1 cellular context compared by ENCODE assay signal in genomic region chr4:119955256-119955655, GRCh38.
TF ChIP-seq lines count a peak whose summit lies in the region.

No MANE protein-coding gene starts in this region.

TF ChIP-seq in K562, 482 proteins besides CTCF, POLR2A, EP300 and RAD21 (continued from another document):
- TF ChIP-seq RREB1 (CRISPR knock-in tag; IDR thresholded peaks at IDR 0.05) (no peak), U2AF1 (optimal IDR thresholded peaks at IDR 0.05; ENCODE audit: low read depth, low read length) (no peak), ZFX (CRISPR knock-in tag; IDR thresholded peaks at IDR 0.05) (no peak), TGIF2 (CRISPR knock-in tag; IDR thresholded peaks at IDR 0.05) (no peak), PCBP1 (IDR thresholded peaks at IDR 0.05; ENCODE audit: low read depth, low read length, poor library complexity, severe bottlenecking) (no peak), RFX1 (IDR thresholded peaks at IDR 0.05) (no peak), HNRNPL (IDR thresholded peaks at IDR 0.05; ENCODE audit: low read depth, low read length) (no peak), E2F8 (IDR thresholded peaks at IDR 0.05; ENCODE audit: low read depth, partially characterized antibody) (no peak), MEIS2 (IDR thresholded peaks at IDR 0.05; ENCODE audit: partially characterized antibody) (no peak), CXXC5 (CRISPR knock-in tag; IDR thresholded peaks at IDR 0.05) (no peak), SMAD2 (IDR thresholded peaks at IDR 0.05; ENCODE audit: low read depth, low read length) (no peak), ZBED1 (IDR thresholded peaks at IDR 0.05) (no peak), NRF1 (conservative IDR thresholded peaks at IDR 0.05 in 1 of 2, IDR thresholded peaks at IDR 0.05 in 1 of 2) (no peak), LARP7 (IDR thresholded peaks at IDR 0.05) (no peak), HOMEZ (CRISPR knock-in tag; IDR thresholded peaks at IDR 0.05) (no peak)
